11 cellular contexts compared by ENCODE assay signal in genomic region chr6:148521158-148521557, GRCh38.
A peak's percentile ranks its signal among the peaks of the same experiment; 100 is the strongest.
DNase-seq lines count a peak whose midpoint lies in the region; ATAC-seq, FAIRE-seq and TF ChIP-seq lines count a peak whose summit lies in the region.
"Had no signal": no experiment of that assay in that cellular context is flagged by ENCODE, and none has a peak within 500 bp of the region (broad histone marks: within the 10 kb centered on the region; RNA-seq: fewer than 3 reads in every experiment).

No MANE protein-coding gene starts in this region.

- peaks cover 53% of the 10 kb centered on the region for H3K36me3 Mint-ChIP-seq in endothelial cell (ENCODE audit: low read depth, unreplicated experiment)
- H3K36me3 Mint-ChIP-seq in activated CD8-positive, alpha-beta T cell treated with anti-CD3 and anti-CD28 coated beads, Interleukin-2, amount 10 ng/mL, durations not matched to agents 7 days and 5 days (ENCODE audit: low read depth) = no peaks in the 10 kb centered on the region

- peak overlapping the region; percentile 39 for H3K27ac Mint-ChIP-seq in endothelial cell (ENCODE audit: unreplicated experiment)
- H3K27ac Mint-ChIP-seq in activated CD8-positive, alpha-beta T cell treated with anti-CD3 and anti-CD28 coated beads, Interleukin-2, amount 10 ng/mL, durations not matched to agents 7 days and 5 days = no peak overlapping the region

- WGBS in right cardiac atrium = 42% methylated on average over 5 of the region's 5 CpGs
- 50 to 53% methylated on average over 5 of the region's 5 CpGs for WGBS in pancreas, 2 donors

- FAIRE-seq in pancreas (lab: Jason Lieb, UNC) = no peak
- FAIRE-seq in H54 (lab: Jason Lieb, UNC) = no peak

- no peaks in the 10 kb centered on the region for H3K9me3 Mint-ChIP-seq in endothelial cell (ENCODE audit: unreplicated experiment)
- no peaks in the 10 kb centered on the region for H3K9me3 Mint-ChIP-seq in activated CD8-positive, alpha-beta T cell treated with anti-CD3 and anti-CD28 coated beads, Interleukin-2, amount 10 ng/mL, durations not matched to agents 7 days and 5 days (ENCODE audit: insufficient read depth)
- H3K9me3 Mint-ChIP-seq: central memory CD8-positive, alpha-beta T cell had no signal

- intact Hi-C loops in left ventricle myocardium inferior (cut with micrococcal nuclease) = no loop called here
- intact Hi-C loops in right cardiac atrium (cut with DNase I) = no loop called here
- intact Hi-C loops in pancreas (cut with DNase I) = no loop called here

- H3K4me1 ChIP-seq in left ventricle myocardium inferior (peaks cover 88% of the 10 kb centered on the region), right cardiac atrium (ENCODE audit: control insufficient read depth, insufficient read depth, low read length) (peaks cover 3% of the 10 kb centered on the region), pancreas (peaks cover 6 to 14% (median 7%) of the 10 kb centered on the region in 3 donors)

- no peak overlapping the region for H3K4me3 Mint-ChIP-seq in endothelial cell (ENCODE audit: unreplicated experiment)
- no peak overlapping the region for H3K4me3 Mint-ChIP-seq in activated CD8-positive, alpha-beta T cell treated with anti-CD3 and anti-CD28 coated beads, Interleukin-2, amount 10 ng/mL, durations not matched to agents 7 days and 5 days
- H3K4me3 Mint-ChIP-seq: central memory CD8-positive, alpha-beta T cell had no signal

- no peak overlapping the region for H3K4me3 ChIP-seq in left ventricle myocardium inferior
- no peak overlapping the region for H3K4me3 ChIP-seq in right cardiac atrium (ENCODE audit: low read length)
- no peak overlapping the region for H3K4me3 ChIP-seq in pancreas

- H3K27me3 Mint-ChIP-seq in endothelial cell (ENCODE audit: unreplicated experiment) = peaks cover 19% of the 10 kb centered on the region
- peaks cover 4% of the 10 kb centered on the region for H3K27me3 Mint-ChIP-seq in activated CD8-positive, alpha-beta T cell treated with anti-CD3 and anti-CD28 coated beads, Interleukin-2, amount 10 ng/mL, durations not matched to agents 7 days and 5 days (ENCODE audit: low read depth)

- CTCF ChIA-PET in activated CD8-positive, alpha-beta T cell treated with anti-CD3 and anti-CD28 coated beads, Interleukin-2, amount 10 ng/mL, durations not matched to agents 7 days and 5 days (lab: Charles Lee) = no interaction called here

- ATAC-seq in right cardiac atrium (no peak), pancreas (peak; percentile 52 to 59 (median 56)), GM19452 (IDR thresholded peaks at IDR 0.05; ENCODE audit: unreplicated experiment) (no peak)
- ATAC-seq in activated CD8-positive, alpha-beta T cell treated with anti-CD3 and anti-CD28 coated beads, Interleukin-2, amount 10 ng/mL, durations not matched to agents 7 days and 5 days = no peak

- H3K27ac ChIP-seq in left ventricle myocardium inferior (replicated peaks) = peak overlapping the region; percentile 87
- H3K27ac ChIP-seq in right cardiac atrium (ENCODE audit: low read length) = no peak overlapping the region
- H3K27ac ChIP-seq in pancreas = peak overlapping the region in 2 of 4 donors; percentile 3 to 55

- POLR2A ChIA-PET in activated CD8-positive, alpha-beta T cell treated with anti-CD3 and anti-CD28 coated beads, Interleukin-2, amount 10 ng/mL, durations not matched to agents 7 days and 5 days (lab: Charles Lee) = no interaction called here

- DNase-seq in left ventricle myocardium inferior (no peak), right cardiac atrium (no peak), endothelial cell (ENCODE audit: low spot score) (no peak), pancreas (no peak), GM19238 (ENCODE audit: insufficient read length, low spot score) (no peak), H54 (ENCODE audit: insufficient read length, low spot score) (no peak)
- DNase-seq in activated CD8-positive, alpha-beta T cell treated with anti-CD3 and anti-CD28 coated beads, Interleukin-2, amount 10 ng/mL, durations not matched to agents 7 days and 5 days = no peak
- DNase-seq: foreskin melanocyte, NCI-H1694 had no signal

- H3K27me3 ChIP-seq in left ventricle myocardium inferior (ENCODE audit: low read depth) (no peaks in the 10 kb centered on the region), right cardiac atrium (ENCODE audit: control insufficient read depth, insufficient read depth) (no peaks in the 10 kb centered on the region), pancreas (no peaks in the 10 kb centered on the region)

- TF ChIP-seq POLR2A in H54 (IDR thresholded peaks at IDR 0.05; ENCODE audit: low read depth, low read length) = no peak

- H3K4me1 Mint-ChIP-seq in endothelial cell (ENCODE audit: unreplicated experiment) = peaks cover 16% of the 10 kb centered on the region
- no peaks in the 10 kb centered on the region for H3K4me1 Mint-ChIP-seq in activated CD8-positive, alpha-beta T cell treated with anti-CD3 and anti-CD28 coated beads, Interleukin-2, amount 10 ng/mL, durations not matched to agents 7 days and 5 days (ENCODE audit: low read depth)
- H3K4me1 Mint-ChIP-seq: central memory CD8-positive, alpha-beta T cell had no signal

- H3K9me3 ChIP-seq in left ventricle myocardium inferior (replicated peaks) (no peaks in the 10 kb centered on the region), right cardiac atrium (ENCODE audit: control insufficient read depth, low read length) (no peaks in the 10 kb centered on the region), pancreas (no peaks in the 10 kb centered on the region)

- H3K36me3 ChIP-seq in left ventricle myocardium inferior (peaks cover 40% of the 10 kb centered on the region), pancreas (peaks cover 0 to 4% (median 0%) of the 10 kb centered on the region in 3 donors)

- no peak for TF ChIP-seq CTCF in left ventricle myocardium inferior (IDR thresholded peaks at IDR 0.05; ENCODE audit: borderline replicate concordance)
- TF ChIP-seq CTCF in endothelial cell (IDR thresholded peaks at IDR 0.05; ENCODE audit: unreplicated experiment) = no peak
- no peak for TF ChIP-seq CTCF in pancreas (IDR thresholded peaks at IDR 0.05)

Comparison
In these comparisons a context has a peak if more than half of its experiments do, and no peak if none do; other contexts are left out.
1. ATAC-seq: peak in pancreas (4 of 4); none in right cardiac atrium (0 of 2), activated CD8-positive, alpha-beta T cell treated with anti-CD3 and anti-CD28 coated beads, Interleukin-2, amount 10 ng/mL, durations not matched to agents 7 days and 5 days (single experiment) and GM19452 (single experiment).